ENCODE assay signal across 10 cellular contexts in genomic region chr20:37897008-37897548, GRCh38. TPM values are rescaled to one million over a fixed set of nuclear protein-coding genes. Genes with fewer than 3 reads are reported as not detected.
DNase-seq lines count a peak whose midpoint lies in the region; ATAC-seq and TF ChIP-seq lines count a peak whose summit lies in the region.
"Had no signal": no experiment of that assay in that cellular context is flagged by ENCODE, and none has a peak within 500 bp of the region (broad histone marks: within the 10 kb centered on the region; RNA-seq: fewer than 3 reads in every experiment).

No MANE protein-coding gene starts in this region.

- H3K36me3 ChIP-seq in BJ (ENCODE audit: control insufficient read depth, insufficient read depth, low read length) = no peaks in the 10 kb centered on the region
- H3K36me3 ChIP-seq in WERI-Rb-1 = no peaks in the 10 kb centered on the region

- TF ChIP-seq CTCF in BJ (IDR thresholded peaks at IDR 0.05; ENCODE audit: insufficient read depth, low read depth, low read length) (peak; percentile 22), HFF-Myc (IDR thresholded peaks at IDR 0.05; ENCODE audit: low read depth, low read length, missing control alignments) (peak; percentile 44), WERI-Rb-1 (IDR thresholded peaks at IDR 0.05; ENCODE audit: low read depth, low read length) (peak; percentile 88)

- CTCF ChIA-PET in BJ (lab: Yijun Ruan, JAX) = interaction anchor here (0.7 kb wide), 1 partner anchor 218 kb away, joined by 3 read pairs; no protein-coding TSS in a partner anchor

- H3K27me3 ChIP-seq in BJ (ENCODE audit: control insufficient read depth, insufficient read depth, low read length) (peaks cover 15% of the 10 kb centered on the region), WERI-Rb-1 (ENCODE audit: insufficient read depth, low read depth, severe bottlenecking) (no peaks in the 10 kb centered on the region)

- H3K4me3 ChIP-seq in BJ (ENCODE audit: low read depth, low read length) = no peak overlapping the region
- H3K4me3 ChIP-seq in HFF-Myc (replicated peaks; ENCODE audit: low read depth, low read length) = no peak overlapping the region
- H3K4me3 ChIP-seq in WERI-Rb-1 (ENCODE audit: low read depth, low read length) = no peak overlapping the region

- POLR2A ChIA-PET in BJ (lab: Charles Lee) = no interaction called here

- no peaks in the 10 kb centered on the region for H3K9me3 ChIP-seq in WERI-Rb-1 (ENCODE audit: severe bottlenecking)

- DNase-seq in BJ (ENCODE audit: low read depth) (no peak), HFF-Myc (ENCODE audit: extremely low read depth, low read depth) (no peak), WERI-Rb-1 (peak; percentile 78), left ventricle myocardium superior (no peak), CD1c-positive myeloid dendritic cell (ENCODE audit: extremely low spot score) (no peak)
- no peak for DNase-seq in stimulated activated CD4-positive, alpha-beta T cell treated with anti-CD3 and anti-CD28 coated beads, Interleukin-2, amount 100 ng/mL, for 48 hours
- DNase-seq: cerebellar nuclear complex, naive B cell had no signal

- ATAC-seq in left ventricle myocardium superior = peak; percentile 72
- no peak for ATAC-seq in GM18517 (IDR thresholded peaks at IDR 0.05; ENCODE audit: unreplicated experiment)
- no peak for ATAC-seq in GM21360 (IDR thresholded peaks at IDR 0.05; ENCODE audit: unreplicated experiment)

- H3K27ac ChIP-seq in WERI-Rb-1 = peak overlapping the region; percentile 47; the same call in 1 of the 2 replicates

- intact Hi-C loops in left ventricle myocardium superior (cut with micrococcal nuclease) = no loop called here

RNA-seq across cellular contexts. Expression of gene VSTM2L, which starts 5.8 kb away (rescaled TPM):
- polyA plus RNA-seq in BJ (2011; rRNA removed) = 0.56 and 1.2 TPM in 2 replicates
- polyA minus RNA-seq in BJ (2011; rRNA and poly(A)+ RNA removed) = 0.36 and 0.38 TPM in 2 replicates
- total RNA-seq in left ventricle myocardium superior = 10.3 TPM

Comparison
In these comparisons a context has a peak if more than half of its experiments do, and no peak if none do; other contexts are left out.
1. CTCF ChIP-seq: peak in every context shown above with its lines; median percentile 88 in WERI-Rb-1; 44 in HFF-Myc; 22 in BJ.